ENCODE assay signal across 21 cellular contexts in the genomic region with DNA sequence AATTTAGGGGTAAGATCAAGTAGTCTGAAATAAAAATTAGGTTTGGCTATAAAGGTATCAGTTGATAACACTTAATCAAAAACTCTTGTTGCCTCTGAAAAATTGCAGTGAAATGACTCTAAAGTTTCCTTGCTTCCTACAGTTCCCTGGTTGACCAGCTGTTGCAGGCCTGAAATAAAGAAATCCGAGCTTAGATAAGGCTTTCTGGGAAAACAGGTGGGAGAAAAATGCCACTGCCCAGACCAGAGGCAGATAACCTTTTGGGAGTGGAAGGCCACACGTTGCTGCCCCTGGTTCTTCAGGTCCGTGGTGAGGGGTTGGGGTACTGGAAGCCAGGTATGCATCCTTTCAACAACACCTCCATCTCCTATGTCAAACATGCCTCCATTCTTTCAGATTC.
"Had no signal": no experiment of that assay in that cellular context is flagged by ENCODE, and none has a peak within 500 bp of the region (broad histone marks: within the 10 kb centered on the region; RNA-seq: fewer than 3 reads in every experiment).

No MANE protein-coding gene starts in this region.

- DNase-seq: activated CD4-positive, alpha-beta memory T cell treated with anti-CD3 and anti-CD28 coated beads, Interleukin-2, amount 10 ng/mL, durations not matched to agents 7 days and 5 days; activated CD4-positive, alpha-beta T cell treated with anti-CD3 and anti-CD28 coated beads for 48 hours; activated CD4-positive, CD25-positive, alpha-beta regulatory T cell; activated CD8-positive, alpha-beta memory T cell treated with anti-CD3 and anti-CD28 coated beads, Interleukin-2, amount 10 ng/mL, durations not matched to agents 7 days and 5 days; activated naive CD4-positive, alpha-beta T cell treated with anti-CD3 and anti-CD28 coated beads, Interleukin-2, amount 50 U/mL, for 16 hours; aorta; cortex of kidney; esophagus squamous epithelium; heart right ventricle; immature natural killer cell; nucleus accumbens; right cardiac atrium; T-helper 1 cell; T1000; uterus had no signal

- ATAC-seq: activated CD8-positive, alpha-beta memory T cell treated with anti-CD3 and anti-CD28 coated beads, Interleukin-2, amount 10 ng/mL, durations not matched to agents 7 days and 5 days; heart right ventricle; right cardiac atrium had no signal

- H3K27ac Mint-ChIP-seq: activated CD4-positive, alpha-beta memory T cell treated with anti-CD3 and anti-CD28 coated beads, Interleukin-2, amount 10 ng/mL, durations not matched to agents 7 days and 5 days; activated CD8-positive, alpha-beta memory T cell treated with anti-CD3 and anti-CD28 coated beads, Interleukin-2, amount 10 ng/mL, durations not matched to agents 7 days and 5 days; immature natural killer cell; stimulated activated naive CD8-positive, alpha-beta T cell treated with anti-CD3 and anti-CD28 coated beads, Interleukin-15, Interleukin-2, amounts not matched to agents 100 ng/mL and 50 ng/mL, for 24 hours had no signal

- H3K4me3 Mint-ChIP-seq: activated CD4-positive, alpha-beta memory T cell treated with anti-CD3 and anti-CD28 coated beads, Interleukin-2, amount 10 ng/mL, durations not matched to agents 7 days and 5 days; activated CD8-positive, alpha-beta memory T cell treated with anti-CD3 and anti-CD28 coated beads, Interleukin-2, amount 10 ng/mL, durations not matched to agents 7 days and 5 days; immature natural killer cell; nephron; stimulated activated naive CD8-positive, alpha-beta T cell treated with anti-CD3 and anti-CD28 coated beads, Interleukin-15, Interleukin-2, amounts not matched to agents 100 ng/mL and 50 ng/mL, for 24 hours had no signal

- H3K9me3 ChIP-seq: breast epithelium, esophagus squamous epithelium, heart right ventricle, prostate gland, tibial nerve, uterus had no signal

- H3K4me1 Mint-ChIP-seq: activated CD4-positive, alpha-beta memory T cell treated with anti-CD3 and anti-CD28 coated beads, Interleukin-2, amount 10 ng/mL, durations not matched to agents 7 days and 5 days; activated CD8-positive, alpha-beta memory T cell treated with anti-CD3 and anti-CD28 coated beads, Interleukin-2, amount 10 ng/mL, durations not matched to agents 7 days and 5 days had no signal

- H3K9me3 Mint-ChIP-seq: activated CD4-positive, alpha-beta memory T cell treated with anti-CD3 and anti-CD28 coated beads, Interleukin-2, amount 10 ng/mL, durations not matched to agents 7 days and 5 days; nephron had no signal

- H3K4me1 ChIP-seq: breast epithelium, esophagus squamous epithelium, heart right ventricle, prostate gland, tibial nerve, uterus had no signal

- H3K36me3 ChIP-seq: breast epithelium, esophagus squamous epithelium, heart right ventricle, prostate gland, tibial nerve, uterus had no signal

- H3K4me3 ChIP-seq: breast epithelium, esophagus squamous epithelium, heart right ventricle, prostate gland, skin epidermis, tibial nerve, uterus had no signal

- H3K27me3 ChIP-seq: breast epithelium, esophagus squamous epithelium, heart right ventricle, tibial nerve, uterus had no signal

- H3K36me3 Mint-ChIP-seq: activated CD8-positive, alpha-beta memory T cell treated with anti-CD3 and anti-CD28 coated beads, Interleukin-2, amount 10 ng/mL, durations not matched to agents 7 days and 5 days; immature natural killer cell had no signal

- H3K27ac ChIP-seq: breast epithelium, esophagus squamous epithelium, heart right ventricle, prostate gland, skin epidermis, tibial nerve, uterus had no signal

- H3K27me3 Mint-ChIP-seq: activated CD4-positive, alpha-beta memory T cell treated with anti-CD3 and anti-CD28 coated beads, Interleukin-2, amount 10 ng/mL, durations not matched to agents 7 days and 5 days; activated CD8-positive, alpha-beta memory T cell treated with anti-CD3 and anti-CD28 coated beads, Interleukin-2, amount 10 ng/mL, durations not matched to agents 7 days and 5 days had no signal
